ENCODE assay signal across 17 cellular contexts in genomic region chr5:11037941-11038340, GRCh38.
"Had no signal": no experiment of that assay in that cellular context is flagged by ENCODE, and none has a peak within 500 bp of the region (broad histone marks: within the 10 kb centered on the region; RNA-seq: fewer than 3 reads in every experiment).

No MANE protein-coding gene starts in this region.

- H3K36me3 ChIP-seq: esophagus muscularis mucosa, gastroesophageal sphincter, heart left ventricle, left lung, lower lobe of right lung had no signal

- H3K27me3 ChIP-seq: dorsolateral prefrontal cortex, esophagus muscularis mucosa, foreskin keratinocyte, heart left ventricle, hepatocyte, left lung had no signal

- DNase-seq: dermis blood vessel endothelial cell; dorsolateral prefrontal cortex; effector CD4-positive, alpha-beta T cell; effector memory CD4-positive, alpha-beta T cell; foreskin keratinocyte; heart left ventricle; left cardiac atrium; left lung; left ventricle myocardium superior; lower lobe of right lung; mesenchymal stem cell; mucosa of descending colon; naive B cell had no signal

- H3K4me3 ChIP-seq: coronary artery, dorsolateral prefrontal cortex, esophagus muscularis mucosa, gastroesophageal sphincter, heart left ventricle, hepatocyte, left lung, lower lobe of right lung, mucosa of descending colon had no signal

- ATAC-seq: foreskin keratinocyte, gastroesophageal sphincter, heart left ventricle, left cardiac atrium, left lung, left ventricle myocardium superior, lower lobe of right lung, mucosa of descending colon had no signal

- H3K9me3 ChIP-seq: esophagus muscularis mucosa, gastroesophageal sphincter, heart left ventricle, left lung, lower lobe of right lung, mucosa of descending colon had no signal

- H3K27ac ChIP-seq: coronary artery, dorsolateral prefrontal cortex, esophagus muscularis mucosa, foreskin keratinocyte, gastroesophageal sphincter, heart left ventricle, hepatocyte, left lung, lower lobe of right lung had no signal
